Comparison of ENCODE assay signal across 1 cellular context in the genomic region with DNA sequence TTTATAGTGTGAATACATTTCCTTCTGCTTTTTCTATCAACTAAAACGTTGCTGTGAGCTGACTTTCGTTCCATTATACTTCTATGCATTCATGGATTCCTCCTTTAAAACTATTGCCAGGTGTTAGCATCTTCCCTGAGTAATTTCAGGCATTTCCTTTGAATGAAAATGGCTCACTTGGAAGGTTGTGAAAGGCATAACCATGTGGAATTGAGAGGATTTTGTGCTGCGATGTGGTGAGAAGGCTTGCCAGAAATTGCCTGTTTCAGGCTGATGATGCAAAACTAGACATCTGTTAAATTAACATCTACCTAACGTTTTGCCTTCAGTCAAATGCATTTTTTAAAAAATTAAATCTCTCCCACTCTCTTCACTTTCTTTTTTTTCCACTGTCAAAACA.
TF ChIP-seq lines count a peak whose summit lies in the region.

No MANE protein-coding gene starts in this region.

TF ChIP-seq in GM23338, 12 proteins besides CTCF, POLR2A, EP300 and RAD21 (continued from another document):
- TF ChIP-seq, protein P1, sequence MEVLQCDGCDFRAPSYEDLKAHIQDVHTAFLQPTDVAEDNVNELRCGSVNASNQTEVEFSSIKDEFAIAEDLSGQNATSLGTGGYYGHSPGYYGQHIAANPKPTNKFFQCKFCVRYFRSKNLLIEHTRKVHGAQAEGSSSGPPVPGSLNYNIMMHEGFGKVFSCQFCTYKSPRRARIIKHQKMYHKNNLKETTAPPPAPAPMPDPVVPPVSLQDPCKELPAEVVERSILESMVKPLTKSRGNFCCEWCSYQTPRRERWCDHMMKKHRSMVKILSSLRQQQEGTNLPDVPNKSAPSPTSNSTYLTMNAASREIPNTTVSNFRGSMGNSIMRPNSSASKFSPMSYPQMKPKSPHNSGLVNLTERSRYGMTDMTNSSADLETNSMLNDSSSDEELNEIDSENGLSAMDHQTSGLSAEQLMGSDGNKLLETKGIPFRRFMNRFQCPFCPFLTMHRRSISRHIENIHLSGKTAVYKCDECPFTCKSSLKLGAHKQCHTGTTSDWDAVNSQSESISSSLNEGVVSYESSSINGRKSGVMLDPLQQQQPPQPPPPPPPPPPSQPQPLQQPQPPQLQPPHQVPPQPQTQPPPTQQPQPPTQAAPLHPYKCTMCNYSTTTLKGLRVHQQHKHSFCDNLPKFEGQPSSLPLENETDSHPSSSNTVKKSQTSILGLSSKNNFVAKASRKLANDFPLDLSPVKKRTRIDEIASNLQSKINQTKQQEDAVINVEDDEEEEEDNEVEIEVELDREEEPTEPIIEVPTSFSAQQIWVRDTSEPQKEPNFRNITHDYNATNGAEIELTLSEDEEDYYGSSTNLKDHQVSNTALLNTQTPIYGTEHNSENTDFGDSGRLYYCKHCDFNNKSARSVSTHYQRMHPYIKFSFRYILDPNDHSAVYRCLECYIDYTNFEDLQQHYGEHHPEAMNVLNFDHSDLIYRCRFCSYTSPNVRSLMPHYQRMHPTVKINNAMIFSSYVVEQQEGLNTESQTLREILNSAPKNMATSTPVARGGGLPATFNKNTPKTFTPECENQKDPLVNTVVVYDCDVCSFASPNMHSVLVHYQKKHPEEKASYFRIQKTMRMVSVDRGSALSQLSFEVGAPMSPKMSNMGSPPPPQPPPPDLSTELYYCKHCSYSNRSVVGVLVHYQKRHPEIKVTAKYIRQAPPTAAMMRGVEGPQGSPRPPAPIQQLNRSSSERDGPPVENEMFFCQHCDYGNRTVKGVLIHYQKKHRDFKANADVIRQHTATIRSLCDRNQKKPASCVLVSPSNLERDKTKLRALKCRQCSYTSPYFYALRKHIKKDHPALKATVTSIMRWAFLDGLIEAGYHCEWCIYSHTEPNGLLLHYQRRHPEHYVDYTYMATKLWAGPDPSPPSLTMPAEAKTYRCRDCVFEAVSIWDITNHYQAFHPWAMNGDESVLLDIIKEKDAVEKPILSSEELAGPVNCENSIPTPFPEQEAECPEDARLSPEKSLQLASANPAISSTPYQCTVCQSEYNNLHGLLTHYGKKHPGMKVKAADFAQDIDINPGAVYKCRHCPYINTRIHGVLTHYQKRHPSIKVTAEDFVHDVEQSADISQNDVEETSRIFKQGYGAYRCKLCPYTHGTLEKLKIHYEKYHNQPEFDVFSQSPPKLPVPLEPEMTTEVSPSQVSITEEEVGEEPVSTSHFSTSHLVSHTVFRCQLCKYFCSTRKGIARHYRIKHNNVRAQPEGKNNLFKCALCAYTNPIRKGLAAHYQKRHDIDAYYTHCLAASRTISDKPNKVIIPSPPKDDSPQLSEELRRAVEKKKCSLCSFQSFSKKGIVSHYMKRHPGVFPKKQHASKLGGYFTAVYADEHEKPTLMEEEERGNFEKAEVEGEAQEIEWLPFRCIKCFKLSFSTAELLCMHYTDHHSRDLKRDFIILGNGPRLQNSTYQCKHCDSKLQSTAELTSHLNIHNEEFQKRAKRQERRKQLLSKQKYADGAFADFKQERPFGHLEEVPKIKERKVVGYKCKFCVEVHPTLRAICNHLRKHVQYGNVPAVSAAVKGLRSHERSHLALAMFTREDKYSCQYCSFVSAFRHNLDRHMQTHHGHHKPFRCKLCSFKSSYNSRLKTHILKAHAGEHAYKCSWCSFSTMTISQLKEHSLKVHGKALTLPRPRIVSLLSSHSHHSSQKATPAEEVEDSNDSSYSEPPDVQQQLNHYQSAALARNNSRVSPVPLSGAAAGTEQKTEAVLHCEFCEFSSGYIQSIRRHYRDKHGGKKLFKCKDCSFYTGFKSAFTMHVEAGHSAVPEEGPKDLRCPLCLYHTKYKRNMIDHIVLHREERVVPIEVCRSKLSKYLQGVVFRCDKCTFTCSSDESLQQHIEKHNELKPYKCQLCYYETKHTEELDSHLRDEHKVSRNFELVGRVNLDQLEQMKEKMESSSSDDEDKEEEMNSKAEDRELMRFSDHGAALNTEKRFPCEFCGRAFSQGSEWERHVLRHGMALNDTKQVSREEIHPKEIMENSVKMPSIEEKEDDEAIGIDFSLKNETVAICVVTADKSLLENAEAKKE (CRISPR knock-in tag; IDR thresholded peaks at IDR 0.05), result no peak
- TF ChIP-seq EZH2phosphoT487 (IDR thresholded peaks at IDR 0.05; ENCODE audit: unreplicated experiment), result no peak
- TF ChIP-seq ZNF331 (CRISPR knock-in tag; IDR thresholded peaks at IDR 0.05; ENCODE audit: low read depth), result no peak
- TF ChIP-seq, protein P2, sequence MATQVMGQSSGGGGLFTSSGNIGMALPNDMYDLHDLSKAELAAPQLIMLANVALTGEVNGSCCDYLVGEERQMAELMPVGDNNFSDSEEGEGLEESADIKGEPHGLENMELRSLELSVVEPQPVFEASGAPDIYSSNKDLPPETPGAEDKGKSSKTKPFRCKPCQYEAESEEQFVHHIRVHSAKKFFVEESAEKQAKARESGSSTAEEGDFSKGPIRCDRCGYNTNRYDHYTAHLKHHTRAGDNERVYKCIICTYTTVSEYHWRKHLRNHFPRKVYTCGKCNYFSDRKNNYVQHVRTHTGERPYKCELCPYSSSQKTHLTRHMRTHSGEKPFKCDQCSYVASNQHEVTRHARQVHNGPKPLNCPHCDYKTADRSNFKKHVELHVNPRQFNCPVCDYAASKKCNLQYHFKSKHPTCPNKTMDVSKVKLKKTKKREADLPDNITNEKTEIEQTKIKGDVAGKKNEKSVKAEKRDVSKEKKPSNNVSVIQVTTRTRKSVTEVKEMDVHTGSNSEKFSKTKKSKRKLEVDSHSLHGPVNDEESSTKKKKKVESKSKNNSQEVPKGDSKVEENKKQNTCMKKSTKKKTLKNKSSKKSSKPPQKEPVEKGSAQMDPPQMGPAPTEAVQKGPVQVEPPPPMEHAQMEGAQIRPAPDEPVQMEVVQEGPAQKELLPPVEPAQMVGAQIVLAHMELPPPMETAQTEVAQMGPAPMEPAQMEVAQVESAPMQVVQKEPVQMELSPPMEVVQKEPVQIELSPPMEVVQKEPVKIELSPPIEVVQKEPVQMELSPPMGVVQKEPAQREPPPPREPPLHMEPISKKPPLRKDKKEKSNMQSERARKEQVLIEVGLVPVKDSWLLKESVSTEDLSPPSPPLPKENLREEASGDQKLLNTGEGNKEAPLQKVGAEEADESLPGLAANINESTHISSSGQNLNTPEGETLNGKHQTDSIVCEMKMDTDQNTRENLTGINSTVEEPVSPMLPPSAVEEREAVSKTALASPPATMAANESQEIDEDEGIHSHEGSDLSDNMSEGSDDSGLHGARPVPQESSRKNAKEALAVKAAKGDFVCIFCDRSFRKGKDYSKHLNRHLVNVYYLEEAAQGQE (IDR thresholded peaks at IDR 0.05; ENCODE audit: unreplicated experiment), result no peak
- peak; percentile 24 for TF ChIP-seq NANOG (IDR thresholded peaks at IDR 0.05; ENCODE audit: borderline replicate concordance)
- TF ChIP-seq ZNF114 (CRISPR knock-in tag; IDR thresholded peaks at IDR 0.05), result no peak
- no peak for TF ChIP-seq EZH2 (IDR thresholded peaks at IDR 0.05; ENCODE audit: low read depth, unreplicated experiment)
- no peak for TF ChIP-seq STAT1 (IDR thresholded peaks at IDR 0.05; ENCODE audit: unreplicated experiment)
- TF ChIP-seq POLR2AphosphoS5 (IDR thresholded peaks at IDR 0.05; ENCODE audit: low read depth), result no peak
- TF ChIP-seq JUNB (IDR thresholded peaks at IDR 0.05; ENCODE audit: unreplicated experiment), result no peak
- 0 out of 2 replicates have a peak, but pooled peaks have one; percentile 6 for TF ChIP-seq CREB1 (CRISPR knock-in tag; IDR thresholded peaks at IDR 0.05; ENCODE audit: low read depth)
